ENCODE assay signal across 38 cellular contexts in the genomic region with DNA sequence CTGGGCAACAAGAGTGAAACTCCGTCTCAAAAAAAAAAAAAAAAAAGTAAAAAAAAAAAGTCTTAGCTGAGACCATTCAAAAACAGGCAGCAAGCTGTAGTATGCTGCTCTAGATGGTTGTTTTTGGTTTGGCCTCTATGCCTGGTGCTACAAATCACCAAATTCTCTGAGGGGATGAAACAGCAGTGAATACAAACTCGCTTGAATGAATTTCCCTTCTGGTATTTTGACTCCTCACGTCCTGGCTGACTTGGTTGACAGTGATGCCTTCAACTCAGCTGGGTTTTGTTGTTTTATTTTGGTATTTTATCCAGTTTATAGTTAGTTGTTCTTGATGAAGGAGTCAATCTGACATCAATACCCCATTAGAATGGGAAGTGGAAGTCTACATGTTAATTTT. TPM values are rescaled to one million over a fixed set of nuclear protein-coding genes. Genes with fewer than 3 reads are reported as not detected.
"Had no signal": no experiment of that assay in that cellular context is flagged by ENCODE, and none has a peak within 500 bp of the region (broad histone marks: within the 10 kb centered on the region; RNA-seq: fewer than 3 reads in every experiment).

No MANE protein-coding gene starts in this region.

- H3K9me3 Mint-ChIP-seq: activated B cell treated with CpG ODN at 0.5 μM for 24 hours; activated CD4-positive, alpha-beta memory T cell treated with anti-CD3 and anti-CD28 coated beads, Interleukin-2, amount 10 ng/mL, durations not matched to agents 7 days and 5 days; activated CD4-positive, alpha-beta T cell treated with anti-CD3 and anti-CD28 coated beads, Interleukin-2, amount 10 ng/mL, durations not matched to agents 7 days and 5 days; activated naive CD4-positive, alpha-beta T cell treated with anti-CD3 and anti-CD28 coated beads, Interleukin-2, amount 10 ng/mL, durations not matched to agents 7 days and 5 days; activated naive CD4-positive, alpha-beta T cell treated with anti-CD3 and anti-CD28 coated beads, Interleukin-2, amount 50 U/mL, for 24 hours; activated naive CD8-positive, alpha-beta T cell treated with anti-CD3 and anti-CD28 coated beads, Interleukin-2, amount 10 ng/mL, durations not matched to agents 7 days and 5 days; activated naive CD8-positive, alpha-beta T cell treated with anti-CD3 and anti-CD28 coated beads, Interleukin-2, amount 50 U/mL, for 24 hours; activated T-cell treated with anti-CD3 and anti-CD28 coated beads, Interleukin-2, amount 50 U/mL, for 24 hours; activated T-helper 2 cell treated with anti-CD3 and anti-CD28 coated beads, Interferon-gamma antibody, Interleukin-2, Interleukin-4, amounts not matched to agents 10 μg/mL and 5 μg/mL and 100 μg/mL, durations not matched to agents 14 hours and 24 hours and 36 hours; central memory CD8-positive, alpha-beta T cell; T-helper 1 cell treated with Interleukin-12 subunit alpha and Interleukin-12 subunit beta and Interleukin-4 antibody, amounts not matched to agents 30 μg/mL and 1 μg/mL, for 36 hours; T-helper 2 cell treated with Interferon-gamma antibody and Interleukin-4, amounts not matched to agents 5 μg/mL and 100 μg/mL, for 36 hours had no signal

- H3K27ac ChIP-seq: ascending aorta, body of pancreas, brain microvascular endothelial cell, breast epithelium, VCaP had no signal

- H3K4me1 ChIP-seq: breast epithelium had no signal

- H3K27ac Mint-ChIP-seq: activated B cell treated with CpG ODN at 0.5 μM for 24 hours; activated CD4-positive, alpha-beta memory T cell treated with anti-CD3 and anti-CD28 coated beads, Interleukin-2, amount 10 ng/mL, durations not matched to agents 7 days and 5 days; activated CD4-positive, alpha-beta T cell treated with anti-CD3 and anti-CD28 coated beads, Interleukin-2, amount 10 ng/mL, durations not matched to agents 7 days and 5 days; activated CD8-positive, alpha-beta memory T cell treated with anti-CD3 and anti-CD28 coated beads, Interleukin-2, amount 10 ng/mL, durations not matched to agents 7 days and 5 days; activated CD8-positive, alpha-beta T cell treated with anti-CD3 and anti-CD28 coated beads, Interleukin-2, amount 10 ng/mL, durations not matched to agents 7 days and 5 days; activated naive CD4-positive, alpha-beta T cell treated with anti-CD3 and anti-CD28 coated beads, Interleukin-2, amount 10 ng/mL, durations not matched to agents 7 days and 5 days; activated naive CD4-positive, alpha-beta T cell treated with anti-CD3 and anti-CD28 coated beads, Interleukin-2, amount 50 U/mL, for 24 hours; activated naive CD8-positive, alpha-beta T cell; activated naive CD8-positive, alpha-beta T cell treated with anti-CD3 and anti-CD28 coated beads, Interleukin-2, amount 10 ng/mL, durations not matched to agents 7 days and 5 days; activated naive CD8-positive, alpha-beta T cell treated with anti-CD3 and anti-CD28 coated beads, Interleukin-2, amount 50 U/mL, for 24 hours; activated T-cell treated with anti-CD3 and anti-CD28 coated beads, Interleukin-2, amount 50 U/mL, for 24 hours; activated T-helper 2 cell treated with anti-CD3 and anti-CD28 coated beads, Interferon-gamma antibody, Interleukin-2, Interleukin-4, amounts not matched to agents 10 μg/mL and 5 μg/mL and 100 μg/mL, durations not matched to agents 14 hours and 24 hours and 36 hours; T-helper 1 cell treated with Interleukin-12 subunit alpha and Interleukin-12 subunit beta and Interleukin-4 antibody, amounts not matched to agents 30 μg/mL and 1 μg/mL, for 36 hours; T-helper 2 cell treated with Interferon-gamma antibody and Interleukin-4, amounts not matched to agents 5 μg/mL and 100 μg/mL, for 36 hours had no signal

- H3K4me3 ChIP-seq: ascending aorta, body of pancreas, breast epithelium had no signal

- H3K4me1 Mint-ChIP-seq: central memory CD8-positive, alpha-beta T cell had no signal

- ATAC-seq: activated CD8-positive, alpha-beta memory T cell treated with anti-CD3 and anti-CD28 coated beads, Interleukin-2, amount 10 ng/mL, durations not matched to agents 7 days and 5 days; activated CD8-positive, alpha-beta T cell treated with anti-CD3 and anti-CD28 coated beads, Interleukin-2, amount 10 ng/mL, durations not matched to agents 7 days and 5 days; activated naive CD8-positive, alpha-beta T cell treated with anti-CD3 and anti-CD28 coated beads, Interleukin-2, amount 50 U/mL, for 24 hours; body of pancreas had no signal

- H3K36me3 ChIP-seq: ascending aorta, brain microvascular endothelial cell, breast epithelium had no signal

- FAIRE-seq: TTC549 had no signal

- H3K4me3 Mint-ChIP-seq: activated B cell treated with CpG ODN at 0.5 μM for 24 hours; activated CD4-positive, alpha-beta memory T cell treated with anti-CD3 and anti-CD28 coated beads, Interleukin-2, amount 10 ng/mL, durations not matched to agents 7 days and 5 days; activated CD4-positive, alpha-beta T cell treated with anti-CD3 and anti-CD28 coated beads, Interleukin-2, amount 10 ng/mL, durations not matched to agents 7 days and 5 days; activated CD8-positive, alpha-beta memory T cell treated with anti-CD3 and anti-CD28 coated beads, Interleukin-2, amount 10 ng/mL, durations not matched to agents 7 days and 5 days; activated CD8-positive, alpha-beta T cell treated with anti-CD3 and anti-CD28 coated beads, Interleukin-2, amount 10 ng/mL, durations not matched to agents 7 days and 5 days; activated naive CD4-positive, alpha-beta T cell treated with anti-CD3 and anti-CD28 coated beads, Interleukin-2, amount 10 ng/mL, durations not matched to agents 7 days and 5 days; activated naive CD4-positive, alpha-beta T cell treated with anti-CD3 and anti-CD28 coated beads, Interleukin-2, amount 50 U/mL, for 24 hours; activated naive CD8-positive, alpha-beta T cell; activated naive CD8-positive, alpha-beta T cell treated with anti-CD3 and anti-CD28 coated beads, Interleukin-2, amount 10 ng/mL, durations not matched to agents 7 days and 5 days; activated naive CD8-positive, alpha-beta T cell treated with anti-CD3 and anti-CD28 coated beads, Interleukin-2, amount 50 U/mL, for 24 hours; activated T-cell treated with anti-CD3 and anti-CD28 coated beads, Interleukin-2, amount 50 U/mL, for 24 hours; central memory CD8-positive, alpha-beta T cell; T-helper 1 cell treated with Interleukin-12 subunit alpha and Interleukin-12 subunit beta and Interleukin-4 antibody, amounts not matched to agents 30 μg/mL and 1 μg/mL, for 36 hours; T-helper 2 cell treated with Interferon-gamma antibody and Interleukin-4, amounts not matched to agents 5 μg/mL and 100 μg/mL, for 36 hours had no signal

- DNase-seq: activated B cell treated with CpG ODN at 0.5 μM for 24 hours; activated CD4-positive, alpha-beta memory T cell treated with anti-CD3 and anti-CD28 coated beads, Interleukin-2, amount 10 ng/mL, durations not matched to agents 7 days and 5 days; activated CD4-positive, alpha-beta T cell treated with anti-CD3 and anti-CD28 coated beads for 48 hours; activated CD4-positive, alpha-beta T cell treated with anti-CD3 and anti-CD28 coated beads, Interleukin-2, amount 10 ng/mL, durations not matched to agents 7 days and 5 days; activated CD4-positive, alpha-beta T cell treated with anti-CD3 and anti-CD28 coated beads, Interleukin-2, amount 50 U/mL, for 48 hours; activated CD4-positive, CD25-positive, alpha-beta regulatory T cell treated with anti-CD3 and anti-CD28 coated beads, Interleukin-2, amount 50 U/mL, for 72 hours; activated CD8-positive, alpha-beta memory T cell treated with anti-CD3 and anti-CD28 coated beads for 24 hours; activated CD8-positive, alpha-beta memory T cell treated with anti-CD3 and anti-CD28 coated beads, Interleukin-2, amount 10 ng/mL, durations not matched to agents 7 days and 5 days; activated CD8-positive, alpha-beta memory T cell treated with anti-CD3 and anti-CD28 coated beads, Interleukin-2, amount 50 U/mL, for 48 hours; activated CD8-positive, alpha-beta T cell treated with anti-CD3 and anti-CD28 coated beads, Interleukin-2, amount 10 ng/mL, durations not matched to agents 7 days and 5 days; activated effector memory CD4-positive, alpha-beta T cell treated with Interleukin-2 at 50 U/mL for 16 hours; activated gamma-delta T cell; activated naive CD4-positive, alpha-beta T cell treated with anti-CD3 and anti-CD28 coated beads, Interleukin-2, amount 10 ng/mL, durations not matched to agents 7 days and 5 days; activated naive CD4-positive, alpha-beta T cell treated with Interleukin-2 at 50 U/mL for 16 hours; activated naive CD8-positive, alpha-beta T cell treated with anti-CD3 and anti-CD28 coated beads, Interleukin-2, amount 10 ng/mL, durations not matched to agents 7 days and 5 days; activated naive CD8-positive, alpha-beta T cell treated with anti-CD3 and anti-CD28 coated beads, Interleukin-2, amount 50 U/mL, for 24 hours; activated T-cell treated with anti-CD3 and anti-CD28 coated beads, Interleukin-2, amount 50 U/mL, for 24 hours; activated T-cell treated with anti-CD3 and anti-CD28 coated beads, Interleukin-2, amount 50 U/mL, for 48 hours; amygdala; anterior cingulate cortex; body of pancreas; brain microvascular endothelial cell; caudate nucleus; cerebellar nuclear complex; SW 1271; T-helper 1 cell; T-helper 2 cell; T-helper 9 cell had no signal

- H3K36me3 Mint-ChIP-seq: activated CD8-positive, alpha-beta memory T cell treated with anti-CD3 and anti-CD28 coated beads, Interleukin-2, amount 10 ng/mL, durations not matched to agents 7 days and 5 days; activated naive CD4-positive, alpha-beta T cell treated with anti-CD3 and anti-CD28 coated beads, Interleukin-2, amount 10 ng/mL, durations not matched to agents 7 days and 5 days; activated naive CD4-positive, alpha-beta T cell treated with anti-CD3 and anti-CD28 coated beads, Interleukin-2, amount 50 U/mL, for 24 hours; activated naive CD8-positive, alpha-beta T cell; activated naive CD8-positive, alpha-beta T cell treated with anti-CD3 and anti-CD28 coated beads, Interleukin-2, amount 10 ng/mL, durations not matched to agents 7 days and 5 days had no signal

- H3K27me3 ChIP-seq: ascending aorta, body of pancreas, brain microvascular endothelial cell, breast epithelium had no signal

- H3K9me3 ChIP-seq: ascending aorta, body of pancreas, breast epithelium had no signal

RNA-seq across cellular contexts. Expression of a gene that starts 3.3 kb away (rescaled TPM):
- total RNA-seq: activated CD4-positive, alpha-beta T cell treated with anti-CD3 and anti-CD28 coated beads, Interleukin-2, amount 10 ng/mL, durations not matched to agents 7 days and 5 days; activated CD8-positive, alpha-beta memory T cell treated with anti-CD3 and anti-CD28 coated beads, Interleukin-2, amount 10 ng/mL, durations not matched to agents 7 days and 5 days; activated CD8-positive, alpha-beta T cell treated with anti-CD3 and anti-CD28 coated beads, Interleukin-2, amount 10 ng/mL, durations not matched to agents 7 days and 5 days; activated naive CD8-positive, alpha-beta T cell treated with anti-CD3 and anti-CD28 coated beads, Interleukin-2, amount 10 ng/mL, durations not matched to agents 7 days and 5 days had no signal
